Comparison of ENCODE assay signal across 14 cellular contexts in genomic region chr1:218659911-218660677, GRCh38.
DNase-seq lines count a peak whose midpoint lies in the region; ATAC-seq and TF ChIP-seq lines count a peak whose summit lies in the region.
"Had no signal": no experiment of that assay in that cellular context is flagged by ENCODE, and none has a peak within 500 bp of the region (broad histone marks: within the 10 kb centered on the region; RNA-seq: fewer than 3 reads in every experiment).

No MANE protein-coding gene starts in this region.

- WGBS in mesodermal cell (ENCODE audit: insufficient coverage in 2 of 2), 2 experiments: 100% methylated on average over 1 of the region's 2 CpGs; no CpG with 5 or more reads in 1 of the 2 experiments

- peak overlapping the region; percentile 100 for H3K27ac ChIP-seq in mesodermal cell (ENCODE audit: low read depth, low read length, severe bottlenecking)

- no peak overlapping the region for H3K27ac Mint-ChIP-seq in activated naive CD8-positive, alpha-beta T cell treated with anti-CD3 and anti-CD28 coated beads for 36 hours
- H3K27ac Mint-ChIP-seq: stimulated activated naive CD8-positive, alpha-beta T cell treated with anti-CD3 and anti-CD28 coated beads, Interleukin-15, Interleukin-2, amounts not matched to agents 100 ng/mL and 50 ng/mL, for 24 hours; T-helper 2 cell treated with Interferon-gamma antibody and Interleukin-4, amounts not matched to agents 5 μg/mL and 100 μg/mL, for 36 hours had no signal

- TF ChIP-seq CTCF in AG10803 (conservative IDR thresholded peaks at IDR 0.05; ENCODE audit: low read length) (no peak), cardiac fibroblast (IDR thresholded peaks at IDR 0.05; ENCODE audit: low read depth, low read length) (no peak)

- H3K9me3 ChIP-seq in mesodermal cell (ENCODE audit: control insufficient read depth, low read length): no peaks in the 10 kb centered on the region
- H3K9me3 ChIP-seq: BE2C had no signal

- intact Hi-C loops in posterior cingulate gyrus (cut with DNase I): no loop called here

- no peaks in the 10 kb centered on the region for H3K4me1 Mint-ChIP-seq in activated naive CD8-positive, alpha-beta T cell treated with anti-CD3 and anti-CD28 coated beads for 36 hours

- no peak overlapping the region for H3K4me3 Mint-ChIP-seq in activated naive CD8-positive, alpha-beta T cell treated with anti-CD3 and anti-CD28 coated beads for 36 hours
- H3K4me3 Mint-ChIP-seq: stimulated activated naive CD8-positive, alpha-beta T cell treated with anti-CD3 and anti-CD28 coated beads, Interleukin-15, Interleukin-2, amounts not matched to agents 100 ng/mL and 50 ng/mL, for 24 hours; T-helper 2 cell treated with Interferon-gamma antibody and Interleukin-4, amounts not matched to agents 5 μg/mL and 100 μg/mL, for 36 hours had no signal

- no peak for ATAC-seq in HG03175 (IDR thresholded peaks at IDR 0.05; ENCODE audit: unreplicated experiment)
- no peak for ATAC-seq in HG02610 (IDR thresholded peaks at IDR 0.05; ENCODE audit: unreplicated experiment)

- DNase-seq in AG10803 (ENCODE audit: low read depth): peak; percentile 53
- peak; percentile 48 for DNase-seq in LHCN-M2 (ENCODE audit: low read depth)
- peak; percentile 34 to 51 for DNase-seq in cardiac fibroblast (ENCODE audit: low read depth in 2 of 2)
- DNase-seq in activated naive CD8-positive, alpha-beta T cell treated with anti-CD3 and anti-CD28 coated beads for 36 hours: no peak
- DNase-seq in posterior cingulate gyrus: no peak
- DNase-seq: activated CD4-positive, alpha-beta T cell treated with anti-CD3 and anti-CD28 coated beads, Interleukin-2, amount 50 U/mL, for 4 hours; BE2C; GDM1; NCI-H1092 had no signal

- H3K4me1 ChIP-seq in mesodermal cell (ENCODE audit: control insufficient read depth, insufficient read depth, low read length, poor library complexity, severe bottlenecking): peaks cover 49% of the 10 kb centered on the region
- H3K4me1 ChIP-seq: BE2C had no signal

- H3K36me3 Mint-ChIP-seq in activated naive CD8-positive, alpha-beta T cell treated with anti-CD3 and anti-CD28 coated beads for 36 hours: no peaks in the 10 kb centered on the region

- no peaks in the 10 kb centered on the region for H3K27me3 Mint-ChIP-seq in activated naive CD8-positive, alpha-beta T cell treated with anti-CD3 and anti-CD28 coated beads for 36 hours

- H3K36me3 ChIP-seq in mesodermal cell (ENCODE audit: control insufficient read depth, insufficient read depth, low read length): no peaks in the 10 kb centered on the region
- H3K36me3 ChIP-seq: BE2C had no signal

- no peaks in the 10 kb centered on the region for H3K9me3 Mint-ChIP-seq in activated naive CD8-positive, alpha-beta T cell treated with anti-CD3 and anti-CD28 coated beads for 36 hours
- H3K9me3 Mint-ChIP-seq: stimulated activated naive CD8-positive, alpha-beta T cell treated with anti-CD3 and anti-CD28 coated beads, Interleukin-15, Interleukin-2, amounts not matched to agents 100 ng/mL and 50 ng/mL, for 24 hours; T-helper 2 cell treated with Interferon-gamma antibody and Interleukin-4, amounts not matched to agents 5 μg/mL and 100 μg/mL, for 36 hours had no signal

- H3K4me3 ChIP-seq in AG10803 (ENCODE audit: low read length) (no peak overlapping the region), cardiac fibroblast (replicated peaks in 1 of 2; ENCODE audit: low read depth in 2 of 2, low read length in 2 of 2) (no peak overlapping the region), mesodermal cell (ENCODE audit: extremely low read depth, insufficient read depth, low read length, poor library complexity, severe bottlenecking) (no peak overlapping the region)

Comparison
In these comparisons a context has a peak if more than half of its experiments do, and no peak if none do; other contexts are left out.
1. DNase-seq: peak in AG10803 (single experiment), LHCN-M2 (single experiment) and cardiac fibroblast (2 of 2); none in activated naive CD8-positive, alpha-beta T cell treated with anti-CD3 and anti-CD28 coated beads for 36 hours (single experiment) and posterior cingulate gyrus (0 of 10).